ENCODE assay signal across 11 cellular contexts in the genomic region with DNA sequence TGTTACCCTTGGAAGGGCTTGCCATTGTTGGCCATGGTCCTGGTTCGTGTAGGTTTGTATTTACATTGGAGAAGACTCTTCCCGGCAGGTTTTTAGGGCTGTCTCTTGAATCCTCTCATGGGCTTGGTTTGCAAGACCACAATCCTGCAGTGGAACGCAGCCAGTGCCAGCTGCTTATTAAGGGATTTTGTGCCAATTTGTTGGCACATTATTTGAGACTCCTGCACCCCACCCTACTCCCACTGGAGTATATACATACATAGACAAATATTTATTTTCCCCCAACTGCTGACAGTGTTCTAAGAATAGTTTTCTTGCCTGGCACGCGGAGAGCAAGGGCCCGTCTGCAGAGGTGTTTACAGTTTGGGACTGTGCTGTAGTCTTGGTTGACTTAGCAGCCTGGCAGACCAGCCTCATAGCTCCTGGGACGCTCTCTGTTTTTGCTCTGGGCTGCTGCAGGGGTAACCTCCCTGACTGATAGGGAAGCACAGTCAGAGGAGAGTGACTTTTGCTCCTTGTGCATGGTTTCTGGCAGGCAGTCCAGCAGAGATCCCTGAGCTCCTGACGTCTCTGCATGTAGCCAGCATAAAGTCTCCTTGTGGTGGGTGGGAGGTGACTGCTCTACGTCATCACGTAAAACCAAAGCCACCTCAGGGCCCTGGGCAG. TPM values are rescaled to one million over a fixed set of nuclear protein-coding genes. Genes with fewer than 3 reads are reported as not detected.
DNase-seq lines count a peak whose midpoint lies in the region; ATAC-seq and TF ChIP-seq lines count a peak whose summit lies in the region.
"Had no signal": no experiment of that assay in that cellular context is flagged by ENCODE, and none has a peak within 500 bp of the region (broad histone marks: within the 10 kb centered on the region; RNA-seq: fewer than 3 reads in every experiment).

No MANE protein-coding gene starts in this region.

- no peak for TF ChIP-seq CTCF in endothelial cell (IDR thresholded peaks at IDR 0.05; ENCODE audit: unreplicated experiment)

- H3K79me1 ChIP-seq in trophoblast cell (ENCODE audit: low read length): peaks cover 16% of the 10 kb centered on the region

- H3K9ac ChIP-seq in trophoblast cell (ENCODE audit: low read length): no peak overlapping the region

- ATAC-seq in HG02759 (IDR thresholded peaks at IDR 0.05; ENCODE audit: unreplicated experiment) (no peak), GM18861 (IDR thresholded peaks at IDR 0.05; ENCODE audit: unreplicated experiment) (no peak), HG03039 (IDR thresholded peaks at IDR 0.05; ENCODE audit: unreplicated experiment) (no peak)
- ATAC-seq: activated CD4-positive, alpha-beta T cell treated with anti-CD3 and anti-CD28 coated beads for 36 hours; K562 had no signal

- H3K9me3 Mint-ChIP-seq in CD4-positive, alpha-beta memory T cell: no peaks in the 10 kb centered on the region
- no peaks in the 10 kb centered on the region for H3K9me3 Mint-ChIP-seq in endothelial cell (ENCODE audit: unreplicated experiment)

- H3K4me1 Mint-ChIP-seq in CD4-positive, alpha-beta memory T cell: peaks cover 13 to 31% (median 24%) of the 10 kb centered on the region in 4 donors
- H3K4me1 Mint-ChIP-seq in endothelial cell (ENCODE audit: unreplicated experiment): peaks cover 48% of the 10 kb centered on the region

- no peaks in the 10 kb centered on the region for H3K27me3 ChIP-seq in CD4-positive, alpha-beta memory T cell (ENCODE audit: insufficient read depth, low read length)
- peaks cover 3% of the 10 kb centered on the region for H3K27me3 ChIP-seq in trophoblast cell (ENCODE audit: insufficient read depth, low read length)

- H3K36me3 Mint-ChIP-seq in CD4-positive, alpha-beta memory T cell: peaks cover 0 to 4% of the 10 kb centered on the region in 2 donors
- peaks cover 9% of the 10 kb centered on the region for H3K36me3 Mint-ChIP-seq in endothelial cell (ENCODE audit: low read depth, unreplicated experiment)

- peak overlapping the region in 3 of 7 donors; percentile 10 to 62 (median 45) for H3K27ac Mint-ChIP-seq in CD4-positive, alpha-beta memory T cell
- H3K27ac Mint-ChIP-seq in endothelial cell (ENCODE audit: unreplicated experiment): no peak overlapping the region
- H3K27ac Mint-ChIP-seq: activated CD4-positive, alpha-beta T cell treated with anti-CD3 and anti-CD28 coated beads for 36 hours had no signal

- intact Hi-C loops in CD4-positive, alpha-beta memory T cell (cut with micrococcal nuclease): no loop called here

- no peak overlapping the region for H4K91ac ChIP-seq in trophoblast cell (ENCODE audit: low read depth, low read length)

- CTCF ChIA-PET in CD4-positive, alpha-beta memory T cell (lab: Charles Lee; ENCODE audit: partially characterized antibody): interaction anchor here (0.8 to 1.5 kb wide), 3 partner anchors 11 to 412 kb away, joined by 3 to 7 read pairs (median 3); no protein-coding TSS in a partner anchor

- no peaks in the 10 kb centered on the region for H3K9me3 ChIP-seq in CD4-positive, alpha-beta memory T cell (ENCODE audit: control insufficient read depth in 1 of 2, low read length in 2 of 2)
- no peaks in the 10 kb centered on the region for H3K9me3 ChIP-seq in trophoblast cell (ENCODE audit: insufficient read depth, low read depth, low read length)

- peaks cover 26% of the 10 kb centered on the region for H3K4me1 ChIP-seq in CD4-positive, alpha-beta memory T cell (ENCODE audit: insufficient read depth, low read length)
- H3K4me1 ChIP-seq in trophoblast cell (ENCODE audit: control insufficient read depth in 1 of 2, insufficient read depth in 2 of 2, low read length in 2 of 2): peaks cover 24 to 36% of the 10 kb centered on the region in 2 experiments

- no peak overlapping the region for H3K4me3 ChIP-seq in CD4-positive, alpha-beta memory T cell (ENCODE audit: low read length in 2 of 2)
- no peak overlapping the region for H3K4me3 ChIP-seq in trophoblast cell (ENCODE audit: low read depth, low read length)
- H3K4me3 ChIP-seq: K562 had no signal

- no peaks in the 10 kb centered on the region for H3K36me3 ChIP-seq in CD4-positive, alpha-beta memory T cell (ENCODE audit: insufficient read depth, low read length)
- H3K36me3 ChIP-seq in trophoblast cell (ENCODE audit: control insufficient read depth in 1 of 2, insufficient read depth in 2 of 2, low read length in 2 of 2): no peaks in the 10 kb centered on the region

- POLR2A ChIA-PET in CD4-positive, alpha-beta memory T cell (lab: Charles Lee; ENCODE audit: partially characterized antibody): interaction anchor here (1.1 kb wide), 1 partner anchor 162 kb away, joined by 4 read pairs; no protein-coding TSS in a partner anchor

- H2AFZ ChIP-seq in trophoblast cell (ENCODE audit: insufficient read depth, low read length, poor library complexity): no peak overlapping the region

- no peak overlapping the region for H4K8ac ChIP-seq in trophoblast cell (ENCODE audit: low read depth, low read length)

- no peak overlapping the region for H2AK5ac ChIP-seq in trophoblast cell (ENCODE audit: low read length)

- no CpG with 5 or more reads among the region's 10 CpGs for WGBS in trophoblast cell (ENCODE audit: extremely low coverage, insufficient coverage, insufficient read length)

- peak overlapping the region; percentile 56 for H2BK12ac ChIP-seq in trophoblast cell (ENCODE audit: low read length)

- no peak overlapping the region for H2BK120ac ChIP-seq in trophoblast cell (ENCODE audit: insufficient read depth, low read length, poor library complexity)

- no peak for DNase-seq in CD4-positive, alpha-beta memory T cell
- peak; percentile 47 for DNase-seq in NCI-H1694 (lab: John Stamatoyannopoulos, UW)
- no peak for DNase-seq in endothelial cell (ENCODE audit: low spot score)
- peak in 1 of 2 donors; percentile 20 for DNase-seq in trophoblast cell
- no peak for DNase-seq in central memory CD4-positive, alpha-beta T cell
- DNase-seq: activated CD4-positive, alpha-beta T cell treated with anti-CD3 and anti-CD28 coated beads for 36 hours; stimulated activated CD4-positive, alpha-beta T cell treated with anti-CD3 and anti-CD28 coated beads, Interleukin-4, amount 100 ng/mL, for 1 hour had no signal

- peaks cover 7% of the 10 kb centered on the region for H3K79me2 ChIP-seq in trophoblast cell (ENCODE audit: control insufficient read depth, insufficient read depth, low read length, poor library complexity)

- no peak overlapping the region for H3K4ac ChIP-seq in trophoblast cell (ENCODE audit: low read depth, low read length)

- H3K4me2 ChIP-seq in trophoblast cell (ENCODE audit: low read length): peak overlapping the region; percentile 34

- no peak overlapping the region for H2BK5ac ChIP-seq in trophoblast cell (ENCODE audit: low read depth, low read length, poor library complexity)

- H3K18ac ChIP-seq in trophoblast cell (ENCODE audit: low read length): no peak overlapping the region

- no peak overlapping the region for H3K27ac ChIP-seq in CD4-positive, alpha-beta memory T cell (ENCODE audit: low read depth, low read length)
- H3K27ac ChIP-seq in trophoblast cell (ENCODE audit: low read depth, low read length): peak overlapping the region; percentile 24

- peaks cover 0 to 26% of the 10 kb centered on the region in 2 donors for H3K27me3 Mint-ChIP-seq in CD4-positive, alpha-beta memory T cell
- peaks cover 9% of the 10 kb centered on the region for H3K27me3 Mint-ChIP-seq in endothelial cell (ENCODE audit: unreplicated experiment)

- no peak overlapping the region for H3K14ac ChIP-seq in trophoblast cell (ENCODE audit: low read length)

- no peak overlapping the region for H4K12ac ChIP-seq in trophoblast cell (ENCODE audit: low read depth, low read length)

- H3K4me3 Mint-ChIP-seq in CD4-positive, alpha-beta memory T cell: peak overlapping the region in 5 of 8 donors; percentile 30 to 66 (median 58)
- peak overlapping the region; percentile 82 for H3K4me3 Mint-ChIP-seq in endothelial cell (ENCODE audit: unreplicated experiment)

- H3K23ac ChIP-seq in trophoblast cell (ENCODE audit: low read length): no peak overlapping the region

RNA-seq across cellular contexts. Expression of gene LDLRAD4, which starts 1.9 kb away (rescaled TPM):
- 10 to 100 TPM; 51.9 to 63.0 TPM for total RNA-seq in CD4-positive, alpha-beta memory T cell
- 10 to 100 TPM; 17.4 to 21.2 TPM for polyA plus RNA-seq in CD4-positive, alpha-beta memory T cell
- 34.1 TPM for total RNA-seq in endothelial cell (ENCODE audit: unreplicated experiment)
- 6.9 and 7.5 TPM in 2 replicates for polyA plus RNA-seq in trophoblast cell (2013)
- total RNA-seq: K562 had no signal
